Comparison of ENCODE assay signal across 8 cellular contexts in the genomic region with DNA sequence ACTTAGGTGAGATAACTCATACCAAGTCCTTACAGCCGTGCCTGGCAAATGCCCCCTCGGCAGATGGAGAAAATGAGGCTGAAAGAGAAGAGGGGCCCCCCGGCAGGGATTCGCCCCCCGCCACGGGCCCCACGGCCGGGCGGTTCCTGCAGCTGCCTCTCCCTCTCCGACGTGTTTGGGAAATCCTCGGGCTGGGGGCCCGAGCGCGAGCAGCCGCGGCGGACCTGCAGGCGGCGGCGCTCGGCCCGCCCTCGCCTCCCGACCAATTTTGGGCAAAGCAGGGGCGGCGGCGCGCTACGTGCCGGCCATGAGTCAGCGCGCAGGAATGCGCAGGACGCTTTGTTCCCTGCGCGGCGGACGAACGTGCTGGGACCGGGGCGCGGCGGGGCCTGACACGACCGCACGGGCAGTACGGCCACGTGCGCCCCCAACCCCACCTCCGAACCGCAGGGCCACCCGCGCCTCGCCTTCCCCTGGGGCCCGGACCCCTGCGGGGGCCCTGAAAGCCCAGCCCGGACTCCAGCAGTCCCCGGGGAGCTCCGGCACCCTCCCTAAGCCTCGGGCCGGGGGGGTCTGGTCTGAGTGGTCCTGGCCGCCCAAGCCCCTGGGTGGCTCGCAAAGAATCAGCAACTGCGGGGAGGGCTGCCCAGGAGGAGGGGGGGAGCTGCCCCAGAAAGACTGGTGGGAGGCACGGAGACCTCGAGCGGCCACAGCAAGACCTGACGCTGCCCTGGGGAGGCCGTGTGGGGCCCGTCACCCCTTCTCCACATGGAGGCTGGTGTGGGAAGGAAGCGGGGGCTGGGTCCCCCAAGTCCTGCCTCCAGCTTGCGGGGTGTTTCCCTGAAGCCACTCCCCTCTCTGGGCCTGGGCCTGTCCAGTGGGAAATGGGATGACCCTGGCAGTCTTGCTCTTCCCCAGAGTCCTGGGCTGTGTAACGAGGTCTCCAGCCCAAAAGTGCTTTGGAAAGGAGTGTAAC. TPM values are rescaled to one million over a fixed set of nuclear protein-coding genes. Genes with fewer than 3 reads are reported as not detected.
A peak's percentile ranks its signal among the peaks of the same experiment; 100 is the strongest.
DNase-seq lines count a peak whose midpoint lies in the region; ATAC-seq and TF ChIP-seq lines count a peak whose summit lies in the region.

No MANE protein-coding gene starts in this region.

- WGBS in hepatocyte (ENCODE audit: low lambda C conversion rate, missing lambda C conversion rate), result 11% methylated on average over 65 of the region's 74 CpGs

- H3K4me3 ChIP-seq in ascending aorta (peak overlapping the region; percentile 24 to 43), hepatocyte (no peak overlapping the region), skeletal muscle satellite cell (ENCODE audit: low read length) (peak overlapping the region; percentile 57)

- H3K4me1 ChIP-seq in ascending aorta (peaks cover 27 to 69% of the 10 kb centered on the region in 2 donors), hepatocyte (ENCODE audit: insufficient read depth) (peaks cover 33% of the 10 kb centered on the region), skeletal muscle satellite cell (ENCODE audit: control insufficient read depth, insufficient read depth, low read length) (peaks cover 72% of the 10 kb centered on the region)

- ATAC-seq in activated CD4-positive, CD25-positive, alpha-beta regulatory T cell treated with anti-CD3 and anti-CD28 coated beads, Interleukin-2, amount 50 U/mL, for 24 hours, result peak; percentile 59 to 72
- ATAC-seq in GM21515 (IDR thresholded peaks at IDR 0.05; ENCODE audit: unreplicated experiment), result no peak

- H3K36me3 ChIP-seq in ascending aorta (no peaks in the 10 kb centered on the region), hepatocyte (replicated peaks; ENCODE audit: insufficient read depth, low read depth) (no peaks in the 10 kb centered on the region), skeletal muscle satellite cell (ENCODE audit: insufficient read depth, low read length) (no peaks in the 10 kb centered on the region)

- H3K9me3 ChIP-seq in ascending aorta (no peaks in the 10 kb centered on the region), hepatocyte (ENCODE audit: low read depth) (no peaks in the 10 kb centered on the region), skeletal muscle satellite cell (replicated peaks; ENCODE audit: low read length) (no peaks in the 10 kb centered on the region)

- peak overlapping the region; percentile 86 for H3K9ac ChIP-seq in skeletal muscle satellite cell (ENCODE audit: low read depth, low read length)

- no peaks in the 10 kb centered on the region for H4K20me1 ChIP-seq in hepatocyte (ENCODE audit: insufficient read depth, poor library complexity, severe bottlenecking)

- no peaks in the 10 kb centered on the region for H3K9me2 ChIP-seq in hepatocyte (replicated peaks; ENCODE audit: insufficient read depth)

- H3K27me3 ChIP-seq in ascending aorta, result no peaks in the 10 kb centered on the region
- H3K27me3 ChIP-seq in hepatocyte, result no peaks in the 10 kb centered on the region
- no peaks in the 10 kb centered on the region for H3K27me3 ChIP-seq in skeletal muscle satellite cell (ENCODE audit: control insufficient read depth, insufficient read depth, low read length)

- H3K79me2 ChIP-seq in hepatocyte, result no peaks in the 10 kb centered on the region

- peak overlapping the region; percentile 78 for H3K4me2 ChIP-seq in hepatocyte
- peak overlapping the region; percentile 60 for H3K4me2 ChIP-seq in skeletal muscle satellite cell (ENCODE audit: low read length)

- TF ChIP-seq CTCF in ascending aorta (IDR thresholded peaks at IDR 0.05) (peak in 2 of 3 experiments; percentile 20 to 37), hepatocyte (IDR thresholded peaks at IDR 0.05; ENCODE audit: poor library complexity) (no peak)

- peak overlapping the region; percentile 37 for H2AFZ ChIP-seq in hepatocyte

- intact Hi-C loops in ascending aorta (cut with DNase I), result loop anchor here (5.0 to 10.0 kb wide), 6 partner anchors 79 to 1458 kb away; a partner anchor contains a TSS

- no peak for DNase-seq in activated CD4-positive, CD25-positive, alpha-beta regulatory T cell (lab: John Stamatoyannopoulos, UW)
- DNase-seq in NCI-H748 (lab: John Stamatoyannopoulos, UW; ENCODE audit: unreplicated experiment), result peak; percentile 93
- peak; percentile 61 to 95 for DNase-seq in ascending aorta (ENCODE audit: low spot score in 2 of 2)
- DNase-seq in hepatocyte (ENCODE audit: low spot score), result peak; percentile 93
- no peak for DNase-seq in KG1 (lab: John Stamatoyannopoulos, UW)

- H3K27ac ChIP-seq in ascending aorta (peak overlapping the region; percentile 93 to 97), hepatocyte (peak overlapping the region; percentile 91)

RNA-seq across cellular contexts. Expression of a gene that starts 11.9 kb away (rescaled TPM):
- total RNA-seq in ascending aorta (not detected), hepatocyte (0.36 and 0.40 TPM in 2 replicates)
- 2.3 and 2.7 TPM in 2 replicates for polyA plus RNA-seq in hepatocyte
- total RNA-seq in skeletal muscle satellite cell (2012; rRNA removed), result not detected in 2 replicates

Comparison
In these comparisons a context has a peak if more than half of its experiments do, and no peak if none do; other contexts are left out.
1. DNase-seq: peak in NCI-H748 (single experiment), ascending aorta (2 of 2) and hepatocyte (single experiment); none in activated CD4-positive, CD25-positive, alpha-beta regulatory T cell (0 of 4) and KG1 (single experiment).